ENCODE assay signal across 1 cellular context in genomic region chr15:39195988-39196486, GRCh38.
TF ChIP-seq lines count a peak whose summit lies in the region.

No MANE protein-coding gene starts in this region.

TF ChIP-seq in A549, 52 proteins besides CTCF, POLR2A, EP300 and RAD21 (continued from another document):
- TF ChIP-seq SMC3 (IDR thresholded peaks at IDR 0.05) (peak; percentile 33; the same call in 1 of the 3 replicates), HDAC2 (IDR thresholded peaks at IDR 0.05) (no peak), JUN (IDR thresholded peaks at IDR 0.05) (peak; percentile 51 to 64; a peak in 1 of 5 replicates), RNF2 (IDR thresholded peaks at IDR 0.05; ENCODE audit: borderline replicate concordance, low read depth) (no peak), MAX (IDR thresholded peaks at IDR 0.05) (peak; percentile 57; the same call in 1 of the 2 replicates), EHMT2 (IDR thresholded peaks at IDR 0.05; ENCODE audit: low read depth) (no peak), RCOR1 (IDR thresholded peaks at IDR 0.05; ENCODE audit: low read depth, low read length) (no peak), GATA3 (IDR thresholded peaks at IDR 0.05; ENCODE audit: borderline replicate concordance) (peak; percentile 56; the same call in 1 of the 2 replicates)
